Comparison of ENCODE assay signal across 10 cellular contexts in the genomic region with DNA sequence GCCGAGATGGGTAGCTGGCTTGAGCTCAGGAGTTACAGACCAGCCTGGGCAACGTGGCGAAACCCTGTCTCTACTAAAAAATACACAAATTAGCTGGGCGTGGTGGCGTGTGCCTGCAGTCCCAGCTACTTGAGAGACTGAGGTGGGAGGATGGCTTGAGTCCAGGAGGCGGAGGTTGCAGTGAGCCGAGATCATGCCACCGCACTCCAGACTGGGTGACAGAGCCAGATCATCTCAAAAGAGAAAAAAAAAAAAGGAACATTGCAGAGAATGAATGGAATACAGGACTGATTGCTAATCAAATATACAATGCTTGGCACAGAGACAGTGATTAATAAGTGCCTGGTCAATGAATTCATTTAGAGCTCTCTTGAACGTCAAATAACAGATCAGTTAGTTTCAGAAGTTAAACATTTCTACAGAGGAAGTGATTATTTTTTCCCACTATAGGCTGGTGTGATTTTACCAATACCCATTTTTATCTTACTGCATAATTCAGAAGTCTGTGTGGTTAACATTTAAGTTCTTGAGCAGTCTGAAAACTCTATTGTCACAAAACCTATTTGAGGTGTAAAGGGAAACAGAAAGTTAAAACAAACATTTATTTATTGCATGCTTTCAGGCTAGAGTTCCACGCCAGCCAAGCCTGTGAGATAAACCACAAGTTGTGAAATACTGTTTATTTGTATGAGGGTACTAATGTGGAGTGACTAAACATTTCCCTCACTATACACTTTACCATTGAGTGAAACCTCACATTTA. TPM values are rescaled to one million over a fixed set of nuclear protein-coding genes. Genes with fewer than 3 reads are reported as not detected.
DNase-seq lines count a peak whose midpoint lies in the region; ATAC-seq, FAIRE-seq and TF ChIP-seq lines count a peak whose summit lies in the region.
"Had no signal": no experiment of that assay in that cellular context is flagged by ENCODE, and none has a peak within 500 bp of the region (broad histone marks: within the 10 kb centered on the region; RNA-seq: fewer than 3 reads in every experiment).

No MANE protein-coding gene starts in this region.

- peak; percentile 79 for ATAC-seq in HG03103 (IDR thresholded peaks at IDR 0.05; ENCODE audit: low read depth, unreplicated experiment)
- peak; percentile 59 for ATAC-seq in activated T-helper 17 cell treated with anti-CD3 and anti-CD28 coated beads, Interleukin-2, amount 50 U/mL, for 72 hours (replicated peaks)
- ATAC-seq in pancreas: peak; percentile 52 to 88 (median 82)
- ATAC-seq in heart right ventricle: no peak
- ATAC-seq: HCT116 had no signal

- H3K4me1 ChIP-seq in pancreas: peaks cover 0 to 10% (median 0%) of the 10 kb centered on the region in 3 donors
- H3K4me1 ChIP-seq in heart right ventricle: peaks cover 0 to 11% (median 0%) of the 10 kb centered on the region in 9 donors

- H3K27ac Mint-ChIP-seq in activated T-helper 17 cell treated with anti-CD3 and anti-CD28 coated beads, Interleukin-2, amount 50 U/mL, for 72 hours: no peak overlapping the region

- CTCF ChIA-PET in BJ (lab: Yijun Ruan, JAX): no interaction called here

- H3K27me3 ChIP-seq in BJ (ENCODE audit: control insufficient read depth, insufficient read depth, low read length) (no peaks in the 10 kb centered on the region), pancreas (no peaks in the 10 kb centered on the region), heart right ventricle (peaks cover 0 to 5% (median 0%) of the 10 kb centered on the region in 7 donors)
- H3K27me3 ChIP-seq: cardiac muscle cell had no signal

- H3K4me3 ChIP-seq in BJ (ENCODE audit: low read depth, low read length): no peak overlapping the region
- peak overlapping the region in 1 of 4 donors; percentile 26 for H3K4me3 ChIP-seq in pancreas
- H3K4me3 ChIP-seq in heart right ventricle: no peak overlapping the region
- H3K4me3 ChIP-seq: cardiac muscle cell had no signal

- H3K4me1 Mint-ChIP-seq in activated T-helper 17 cell treated with anti-CD3 and anti-CD28 coated beads, Interleukin-2, amount 50 U/mL, for 72 hours: peaks cover 6% of the 10 kb centered on the region

- intact Hi-C loops in pancreas (cut with DNase I): loop anchor here in 1 of 3 donors (10.0 kb wide), 1 partner anchor 115 kb away; no protein-coding TSS in a partner anchor
- intact Hi-C loops in heart right ventricle (cut with DNase I): loop anchor here in 4 of 10 donors (5.0 to 10.0 kb wide), 4 partner anchors 45 to 185 kb away; a partner anchor contains a TSS

- TF ChIP-seq CTCF in BJ (IDR thresholded peaks at IDR 0.05; ENCODE audit: insufficient read depth, low read depth, low read length) (no peak), pancreas (IDR thresholded peaks at IDR 0.05) (no peak), heart right ventricle (IDR thresholded peaks at IDR 0.05) (no peak)

- H3K27me3 Mint-ChIP-seq in activated T-helper 17 cell treated with anti-CD3 and anti-CD28 coated beads, Interleukin-2, amount 50 U/mL, for 72 hours: peaks cover 34% of the 10 kb centered on the region

- DNase-seq in BJ (ENCODE audit: low read depth) (peak; percentile 45), GM19239 (ENCODE audit: insufficient read length, low spot score) (no peak), pancreas (no peak), heart right ventricle (no peak), frontal cortex (ENCODE audit: low spot score in 2 of 2) (no peak)
- DNase-seq in stimulated activated CD4-positive, alpha-beta T cell treated with anti-CD3 and anti-CD28 coated beads, Interleukin-2, amount 100 ng/mL, for 48 hours: no peak

- H3K9me3 ChIP-seq in pancreas: no peaks in the 10 kb centered on the region
- H3K9me3 ChIP-seq in heart right ventricle: no peaks in the 10 kb centered on the region

- H3K36me3 ChIP-seq in BJ (ENCODE audit: control insufficient read depth, insufficient read depth, low read length) (no peaks in the 10 kb centered on the region), pancreas (no peaks in the 10 kb centered on the region), heart right ventricle (no peaks in the 10 kb centered on the region)
- H3K36me3 ChIP-seq: cardiac muscle cell had no signal

- H3K4me3 Mint-ChIP-seq in activated T-helper 17 cell treated with anti-CD3 and anti-CD28 coated beads, Interleukin-2, amount 50 U/mL, for 72 hours: no peak overlapping the region

- POLR2A ChIA-PET in BJ (lab: Charles Lee): no interaction called here

- FAIRE-seq in GM19239 (lab: Jason Lieb, UNC) (peak; percentile 84), pancreas (lab: Jason Lieb, UNC) (no peak), frontal cortex (lab: Jason Lieb, UNC) (no peak)

- 13 to 14% methylated on average over 10 of the region's 10 CpGs for WGBS in pancreas, 2 donors
- 63 to 76% methylated on average over 10 of the region's 10 CpGs for WGBS in heart right ventricle, 2 donors

- no peaks in the 10 kb centered on the region for H3K9me3 Mint-ChIP-seq in activated T-helper 17 cell treated with anti-CD3 and anti-CD28 coated beads, Interleukin-2, amount 50 U/mL, for 72 hours

- peak overlapping the region in 2 of 4 donors; percentile 13 to 38 for H3K27ac ChIP-seq in pancreas
- no peak overlapping the region for H3K27ac ChIP-seq in heart right ventricle
- H3K27ac ChIP-seq: cardiac muscle cell had no signal

- no peaks in the 10 kb centered on the region for H3K36me3 Mint-ChIP-seq in activated T-helper 17 cell treated with anti-CD3 and anti-CD28 coated beads, Interleukin-2, amount 50 U/mL, for 72 hours (ENCODE audit: low read depth)

RNA-seq across cellular contexts. Expression of a gene that starts 7.7 kb away (rescaled TPM):
- polyA plus RNA-seq in BJ (2011; rRNA removed) (12.7 and 16.4 TPM in 2 replicates), pancreas (10 to 100 TPM in 1 of 2 donors, 1 to 10 TPM in 1; 9.4 to 18.4 TPM), heart right ventricle (10 to 100 TPM; 10.1 to 77.2 TPM)
- 16.7 and 17.0 TPM in 2 replicates for polyA minus RNA-seq in BJ (2011; rRNA and poly(A)+ RNA removed)
- total RNA-seq in activated T-helper 17 cell treated with anti-CD3 and anti-CD28 coated beads, Interleukin-2, amount 50 U/mL, for 72 hours: 10 to 100 TPM; 14.7 to 23.7 TPM
- total RNA-seq in pancreas (10 to 100 TPM in 4 of 6 donors, 1 to 10 TPM in 2; 8.2 to 19.7 (median 10.5) TPM), heart right ventricle (100 to 1,000 TPM in 5 of 10 donors, 10 to 100 TPM in 5; 56.4 to 124 (median 102) TPM), frontal cortex (9.8 TPM)

RNA-seq across cellular contexts. Expression of a gene that starts 48.0 kb away (rescaled TPM):
- polyA plus RNA-seq in BJ (2011; rRNA removed) (95.7 and 251 TPM in 2 replicates), pancreas (10 to 100 TPM; 66.5 to 89.2 TPM), heart right ventricle (10 to 100 TPM; 66.4 to 88.4 TPM)
- 27.2 and 30.4 TPM in 2 replicates for polyA minus RNA-seq in BJ (2011; rRNA and poly(A)+ RNA removed)
- total RNA-seq in activated T-helper 17 cell treated with anti-CD3 and anti-CD28 coated beads, Interleukin-2, amount 50 U/mL, for 72 hours: 100 to 1,000 TPM; 110 to 155 TPM
- total RNA-seq in pancreas (10 to 100 TPM; 38.1 to 96.5 (median 54.1) TPM), heart right ventricle (100 to 1,000 TPM in 9 of 10 donors, 10 to 100 TPM in 1; 96.5 to 138 (median 124) TPM), frontal cortex (93.8 TPM)

RNA-seq across cellular contexts. Expression of a gene that starts 59.9 kb away (rescaled TPM):
- 24.4 and 39.7 TPM in 2 replicates for polyA plus RNA-seq in BJ (2011; rRNA removed)
- polyA minus RNA-seq in BJ (2011; rRNA and poly(A)+ RNA removed): 3.7 and 4.7 TPM in 2 replicates
- 10 to 100 TPM; 31.4 to 61.2 TPM for total RNA-seq in activated T-helper 17 cell treated with anti-CD3 and anti-CD28 coated beads, Interleukin-2, amount 50 U/mL, for 72 hours
- total RNA-seq in pancreas: 10 to 100 TPM; 13.1 to 21.0 (median 19.2) TPM
- polyA plus RNA-seq in pancreas: 10 to 100 TPM; 18.6 to 20.7 TPM
- 10 to 100 TPM; 17.1 to 28.1 (median 23.2) TPM for total RNA-seq in heart right ventricle
- 10 to 100 TPM; 11.3 to 61.8 TPM for polyA plus RNA-seq in heart right ventricle
- total RNA-seq in frontal cortex: 45.2 TPM

Comparison
In these comparisons a context has a peak if more than half of its experiments do, and no peak if none do; other contexts are left out.
1. ATAC-seq: peak in HG03103 (single experiment), activated T-helper 17 cell treated with anti-CD3 and anti-CD28 coated beads, Interleukin-2, amount 50 U/mL, for 72 hours (single experiment) and pancreas (4 of 4); none in heart right ventricle (0 of 8).